In genomic region chr4:36651253-36651652, GRCh38 we compare ENCODE assay signal across 11 cellular contexts.
DNase-seq lines count a peak whose midpoint lies in the region; ATAC-seq and TF ChIP-seq lines count a peak whose summit lies in the region.
"Had no signal": no experiment of that assay in that cellular context is flagged by ENCODE, and none has a peak within 500 bp of the region (broad histone marks: within the 10 kb centered on the region; RNA-seq: fewer than 3 reads in every experiment).

No MANE protein-coding gene starts in this region.

- H3K27me3 ChIP-seq in ascending aorta (no peaks in the 10 kb centered on the region), osteoblast (ENCODE audit: insufficient read depth, low read length) (no peaks in the 10 kb centered on the region)
- no peaks in the 10 kb centered on the region for H3K27me3 ChIP-seq in CD8-positive, alpha-beta memory T cell (ENCODE audit: insufficient read depth, low read length, poor library complexity, severe bottlenecking)

- no peaks in the 10 kb centered on the region for H3K4me1 Mint-ChIP-seq in CD8-positive, alpha-beta memory T cell

- no peak overlapping the region for H3K4me3 Mint-ChIP-seq in CD8-positive, alpha-beta memory T cell
- H3K4me3 Mint-ChIP-seq: activated naive CD8-positive, alpha-beta T cell; HFFc6 had no signal

- H3K4me3 ChIP-seq in ascending aorta = no peak overlapping the region
- H3K4me3 ChIP-seq in CD8-positive, alpha-beta memory T cell (ENCODE audit: low read length) = no peak overlapping the region
- no peak overlapping the region for H3K4me3 ChIP-seq in osteoblast (ENCODE audit: insufficient read depth, low read length)

- DNase-seq in RWPE1 (ENCODE audit: low spot score) = peak; percentile 42
- no peak for DNase-seq in ascending aorta (ENCODE audit: low spot score in 2 of 2)
- DNase-seq in NCI-H187 (lab: John Stamatoyannopoulos, UW) = no peak
- DNase-seq in CD8-positive, alpha-beta memory T cell = no peak
- no peak for DNase-seq in osteoblast (ENCODE audit: insufficient read length, low spot score, missing footprints)
- DNase-seq: Calu3, HFFc6 had no signal

- POLR2A ChIA-PET in RWPE1 (lab: Yijun Ruan, JAX; ENCODE audit: low non-redundant PET) = no interaction called here
- POLR2A ChIA-PET in CD8-positive, alpha-beta memory T cell (lab: Charles Lee) = no interaction called here

- CTCF ChIA-PET in RWPE1 (lab: Yijun Ruan, JAX) = interaction anchor here (0.6 kb wide), 1 partner anchor 512 kb away, joined by 3 read pairs; no protein-coding TSS in a partner anchor
- CTCF ChIA-PET in CD8-positive, alpha-beta memory T cell (lab: Charles Lee) = no interaction called here

- no peaks in the 10 kb centered on the region for H3K36me3 ChIP-seq in ascending aorta
- no peaks in the 10 kb centered on the region for H3K36me3 ChIP-seq in CD8-positive, alpha-beta memory T cell (ENCODE audit: insufficient read depth, low read length)
- H3K36me3 ChIP-seq in osteoblast (ENCODE audit: insufficient read depth, low read length) = no peaks in the 10 kb centered on the region

- no peaks in the 10 kb centered on the region for H3K9me3 Mint-ChIP-seq in CD8-positive, alpha-beta memory T cell

- H3K4me1 ChIP-seq in ascending aorta = no peaks in the 10 kb centered on the region
- no peaks in the 10 kb centered on the region for H3K4me1 ChIP-seq in CD8-positive, alpha-beta memory T cell (ENCODE audit: insufficient read depth, low read length)
- no peaks in the 10 kb centered on the region for H3K4me1 ChIP-seq in osteoblast (ENCODE audit: insufficient read depth, low read length)

- peak; percentile 98 for ATAC-seq in GM18499 (IDR thresholded peaks at IDR 0.05; ENCODE audit: insufficient read depth, unreplicated experiment)
- ATAC-seq in GM19452 (IDR thresholded peaks at IDR 0.05; ENCODE audit: unreplicated experiment) = peak; percentile 99
- peak; percentile 99 for ATAC-seq in HG02973 (IDR thresholded peaks at IDR 0.05; ENCODE audit: unreplicated experiment)

- H3K36me3 Mint-ChIP-seq in CD8-positive, alpha-beta memory T cell = no peaks in the 10 kb centered on the region
- H3K36me3 Mint-ChIP-seq: activated naive CD8-positive, alpha-beta T cell had no signal

- H3K9me3 ChIP-seq in ascending aorta (no peaks in the 10 kb centered on the region), osteoblast (ENCODE audit: low read depth, low read length) (peaks cover 3% of the 10 kb centered on the region)
- no peaks in the 10 kb centered on the region for H3K9me3 ChIP-seq in CD8-positive, alpha-beta memory T cell (ENCODE audit: low read length)

- no peaks in the 10 kb centered on the region for H3K79me2 ChIP-seq in osteoblast (ENCODE audit: insufficient read depth, low read length)

- H4K20me1 ChIP-seq in osteoblast (ENCODE audit: insufficient read depth, low read length) = no peaks in the 10 kb centered on the region

- H3K4me2 ChIP-seq in osteoblast (ENCODE audit: insufficient read depth, low read length) = no peak overlapping the region

- no peak overlapping the region for H3K27ac Mint-ChIP-seq in CD8-positive, alpha-beta memory T cell
- H3K27ac Mint-ChIP-seq: activated naive CD8-positive, alpha-beta T cell; HFFc6 had no signal

- intact Hi-C loops in ascending aorta (cut with DNase I) = no loop called here

- H3K27ac ChIP-seq in RWPE1 (no peak overlapping the region), ascending aorta (no peak overlapping the region), osteoblast (ENCODE audit: low read depth, low read length) (no peak overlapping the region)
- H3K27ac ChIP-seq in CD8-positive, alpha-beta memory T cell (ENCODE audit: low read depth, low read length) = no peak overlapping the region

- no peak overlapping the region for H2AFZ ChIP-seq in osteoblast (ENCODE audit: low read length)

- TF ChIP-seq CTCF in RWPE1 (conservative IDR thresholded peaks at IDR 0.05; ENCODE audit: low read depth) = no peak
- TF ChIP-seq CTCF in ascending aorta (IDR thresholded peaks at IDR 0.05) = no peak
- TF ChIP-seq CTCF in osteoblast (IDR thresholded peaks at IDR 0.05; ENCODE audit: extremely low read depth, low read depth, low read length) = no peak

- peaks cover 0 to 2% of the 10 kb centered on the region in 2 donors for H3K27me3 Mint-ChIP-seq in CD8-positive, alpha-beta memory T cell
- H3K27me3 Mint-ChIP-seq: activated naive CD8-positive, alpha-beta T cell had no signal
